In genomic region chr13:68168448-68168847, GRCh38 we compare ENCODE assay signal across 14 cellular contexts.
DNase-seq lines count a peak whose midpoint lies in the region; ATAC-seq and TF ChIP-seq lines count a peak whose summit lies in the region.
"Had no signal": no experiment of that assay in that cellular context is flagged by ENCODE, and none has a peak within 500 bp of the region (broad histone marks: within the 10 kb centered on the region; RNA-seq: fewer than 3 reads in every experiment).

No MANE protein-coding gene starts in this region.

- H3K27me3 ChIP-seq in RWPE2 (ENCODE audit: insufficient read depth, poor library complexity, severe bottlenecking) = no peaks in the 10 kb centered on the region
- H3K27me3 ChIP-seq: BLaER1 treated with 17β-estradiol and CSF1 and Interleukin-3, amounts not matched to agents 10 nM and 100 nM had no signal

- DNase-seq in NCI-H69 (lab: John Stamatoyannopoulos, UW) (peak; percentile 32), RWPE2 (ENCODE audit: low spot score) (no peak), choroid plexus epithelial cell (ENCODE audit: low read depth) (peak; percentile 55), retinal pigment epithelial cell (ENCODE audit: low read depth) (peak; percentile 2)
- DNase-seq in activated CD8-positive, alpha-beta memory T cell treated with anti-CD3 and anti-CD28 coated beads, Interleukin-2, amount 50 U/mL, for 48 hours = no peak
- DNase-seq: Calu3; CD8-positive, alpha-beta T cell; GOT3; H7; HFFc6; IMR-90 had no signal

- TF ChIP-seq CTCF in RWPE2 (IDR thresholded peaks at IDR 0.05; ENCODE audit: poor library complexity, severe bottlenecking) (no peak), choroid plexus epithelial cell (conservative IDR thresholded peaks at IDR 0.05; ENCODE audit: low read depth, low read length) (no peak), retinal pigment epithelial cell (conservative IDR thresholded peaks at IDR 0.05; ENCODE audit: low read depth, low read length) (no peak)

- peak; percentile 45; the same call in 1 of the 3 replicates for ATAC-seq in RWPE2 (ENCODE audit: low read depth)
- no peak for ATAC-seq in GM18867 (IDR thresholded peaks at IDR 0.05; ENCODE audit: unreplicated experiment)
- ATAC-seq: CD8-positive, alpha-beta T cell; HCT116 had no signal

- H3K4me3 ChIP-seq in RWPE2 (ENCODE audit: severe bottlenecking) (no peak overlapping the region), choroid plexus epithelial cell (ENCODE audit: low read depth, low read length) (no peak overlapping the region), retinal pigment epithelial cell (ENCODE audit: low read length) (no peak overlapping the region)
- H3K4me3 ChIP-seq: BLaER1 treated with 17β-estradiol and CSF1 and Interleukin-3, amounts not matched to agents 10 nM and 100 nM had no signal

- peaks cover 18% of the 10 kb centered on the region for H3K4me1 ChIP-seq in RWPE2 (ENCODE audit: insufficient read depth, poor library complexity, severe bottlenecking)

- no peaks in the 10 kb centered on the region for H3K9me3 ChIP-seq in RWPE2 (ENCODE audit: severe bottlenecking)

- H3K36me3 ChIP-seq in RWPE2 (ENCODE audit: low read depth) = no peaks in the 10 kb centered on the region

- peak overlapping the region; percentile 19 for H3K27ac ChIP-seq in RWPE2 (ENCODE audit: poor library complexity, severe bottlenecking)
- H3K27ac ChIP-seq: BLaER1 treated with 17β-estradiol and CSF1 and Interleukin-3, amounts not matched to agents 10 nM and 100 nM had no signal

Comparison
In these comparisons a context has a peak if more than half of its experiments do, and no peak if none do; other contexts are left out.
1. DNase-seq: peak in NCI-H69 (single experiment), choroid plexus epithelial cell (single experiment) and retinal pigment epithelial cell (single experiment); none in RWPE2 (single experiment) and activated CD8-positive, alpha-beta memory T cell treated with anti-CD3 and anti-CD28 coated beads, Interleukin-2, amount 50 U/mL, for 48 hours (single experiment).